ENCODE assay signal across 24 cellular contexts in genomic region chr15:57909388-57909787, GRCh38.
A peak's percentile ranks its signal among the peaks of the same experiment; 100 is the strongest.
DNase-seq lines count a peak whose midpoint lies in the region; FAIRE-seq and TF ChIP-seq lines count a peak whose summit lies in the region.
"Had no signal": no experiment of that assay in that cellular context is flagged by ENCODE, and none has a peak within 500 bp of the region (broad histone marks: within the 10 kb centered on the region; RNA-seq: fewer than 3 reads in every experiment).

No MANE protein-coding gene starts in this region.

- CTCF ChIA-PET in endothelial cell of umbilical vein (lab: Charles Lee) = interaction anchor here (1.0 to 1.4 kb wide), 2 partner anchors 14 to 161 kb away, joined by 3 read pairs; no protein-coding TSS in a partner anchor

- no peak overlapping the region for H2AFZ ChIP-seq in endothelial cell of umbilical vein (ENCODE audit: low read depth, low read length)

- H4K20me1 ChIP-seq in endothelial cell of umbilical vein (replicated peaks; ENCODE audit: control insufficient read depth, extremely low read depth, insufficient read depth, low read length) = no peaks in the 10 kb centered on the region
- H4K20me1 ChIP-seq: BLaER1 had no signal

- no peak for TF ChIP-seq POLR2A in endothelial cell of umbilical vein (IDR thresholded peaks at IDR 0.05; ENCODE audit: low read depth, low read length)

- H3K27ac ChIP-seq in endothelial cell of umbilical vein (ENCODE audit: insufficient read depth, low read depth, low read length) = no peak overlapping the region
- H3K27ac ChIP-seq: 22Rv1, BLaER1 had no signal

- dilution Hi-C loops in endothelial cell of umbilical vein (cut with MboI; ENCODE audit: extremely low pct_ligation_motif_present, low sequenced_read_pairs) = no loop called here

- no peak overlapping the region for H3K4me2 ChIP-seq in endothelial cell of umbilical vein (ENCODE audit: insufficient read depth, low read length)
- H3K4me2 ChIP-seq: BLaER1 had no signal

- TF ChIP-seq CTCF in endothelial cell of umbilical vein (IDR thresholded peaks at IDR 0.05; ENCODE audit: extremely low read depth in 1 of 2, insufficient read depth in 1 of 2, low read depth in 1 of 2, low read length in 2 of 2) = no peak

- no TSS peak for BruUV-seq in endothelial cell of umbilical vein (replicated peaks; lab: Mats Ljungman, UMichigan)

- H3K9me1 ChIP-seq in endothelial cell of umbilical vein (replicated peaks; ENCODE audit: control insufficient read depth, extremely low read depth, insufficient read depth, low read length) = no peaks in the 10 kb centered on the region

- no peak overlapping the region for H3K9ac ChIP-seq in endothelial cell of umbilical vein (replicated peaks; ENCODE audit: extremely low read depth, insufficient read depth, low read length)
- H3K9ac ChIP-seq: BLaER1 had no signal

- no peaks in the 10 kb centered on the region for H3K79me2 ChIP-seq in endothelial cell of umbilical vein (ENCODE audit: control insufficient read depth, insufficient read depth, low read length)

- FAIRE-seq in endothelial cell of umbilical vein (lab: Jason Lieb, UNC) = peak; percentile 55
- FAIRE-seq: A204.1, G401.6, GM12891, GM19239 had no signal

- H3K4me1 ChIP-seq in endothelial cell of umbilical vein (ENCODE audit: control insufficient read depth, extremely low read depth, insufficient read depth, low read length) = peaks cover 7% of the 10 kb centered on the region

- no peak overlapping the region for H3K4me3 ChIP-seq in endothelial cell of umbilical vein (replicated peaks in 1 of 3; ENCODE audit: insufficient read depth in 1 of 3, low read depth in 1 of 3, low read length in 3 of 3)
- H3K4me3 ChIP-seq in H7 (ENCODE audit: insufficient read depth, low read depth, low read length) = no peak overlapping the region
- H3K4me3 ChIP-seq: BLaER1 had no signal

- no peaks in the 10 kb centered on the region for H3K9me3 ChIP-seq in endothelial cell of umbilical vein (replicated peaks; ENCODE audit: control insufficient read depth, insufficient read depth, low read length)
- H3K9me3 ChIP-seq: BE2C, BLaER1 had no signal

- H3K36me3 ChIP-seq in endothelial cell of umbilical vein (ENCODE audit: control insufficient read depth in 2 of 2, extremely low read depth in 1 of 2, insufficient read depth in 2 of 2, low read length in 2 of 2) (no peaks in the 10 kb centered on the region), H7 (replicated peaks; ENCODE audit: control insufficient read depth, insufficient read depth, low read length) (no peaks in the 10 kb centered on the region)
- H3K36me3 ChIP-seq: BE2C, BLaER1 had no signal

- intact Hi-C loops in endothelial cell of umbilical vein (cut with micrococcal nuclease) = loop anchor here (2.0 kb wide), 1 partner anchor 13 kb away; no protein-coding TSS in a partner anchor

- peak; percentile 9 for DNase-seq in A172 (ENCODE audit: low spot score)
- DNase-seq in EH (ENCODE audit: low read depth) = peak; percentile 18
- peak; percentile 33 for DNase-seq in endothelial cell of umbilical vein (ENCODE audit: low read depth, low spot score)
- no peak for DNase-seq in midbrain (lab: John Stamatoyannopoulos, UW)
- no peak for DNase-seq in H7
- no peak for DNase-seq in activated CD4-positive, alpha-beta T cell treated with anti-CD3 and anti-CD28 coated beads for 4 hours
- DNase-seq: BE2C; C1 segment of cervical spinal cord; CD4-positive, alpha-beta memory T cell; CD4-positive, CD25-positive, alpha-beta regulatory T cell; CD8-positive, alpha-beta memory T cell; COR-L47; DMS 273 treated with DMSO at 0.1 percent for 48 hours; DMS153; DMS53; DMS79; DND-41; GF-D8 had no signal

- no peaks in the 10 kb centered on the region for H3K27me3 ChIP-seq in endothelial cell of umbilical vein (ENCODE audit: control insufficient read depth in 2 of 2, insufficient read depth in 2 of 2, low read length in 2 of 2)
- no peaks in the 10 kb centered on the region for H3K27me3 ChIP-seq in H7 (ENCODE audit: control insufficient read depth, insufficient read depth, low read length)
- H3K27me3 ChIP-seq: BE2C, BLaER1 had no signal

- POLR2A ChIA-PET in endothelial cell of umbilical vein (lab: Charles Lee) = no interaction called here

TF ChIP-seq in endothelial cell of umbilical vein, 7 proteins besides CTCF, POLR2A, EP300 and RAD21:
- peak; percentile 42 for TF ChIP-seq JUN (IDR thresholded peaks at IDR 0.05; ENCODE audit: borderline replicate concordance, insufficient read depth, insufficient read length, low read depth)
- TF ChIP-seq GATA2 (IDR thresholded peaks at IDR 0.05; ENCODE audit: insufficient read depth, insufficient read length, low read depth, low read length) = no peak
- TF ChIP-seq, protein P1, sequence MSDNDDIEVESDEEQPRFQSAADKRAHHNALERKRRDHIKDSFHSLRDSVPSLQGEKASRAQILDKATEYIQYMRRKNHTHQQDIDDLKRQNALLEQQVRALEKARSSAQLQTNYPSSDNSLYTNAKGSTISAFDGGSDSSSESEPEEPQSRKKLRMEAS (IDR thresholded peaks at IDR 0.05; ENCODE audit: insufficient read depth, insufficient read length) = no peak

Comparison
In these comparisons a context has a peak if more than half of its experiments do, and no peak if none do; other contexts are left out.
1. DNase-seq: peak in A172 (single experiment), EH (single experiment) and endothelial cell of umbilical vein (single experiment); none in midbrain (single experiment), H7 (single experiment) and activated CD4-positive, alpha-beta T cell treated with anti-CD3 and anti-CD28 coated beads for 4 hours (0 of 2).